Comparison of ENCODE assay signal across 1 cellular context in genomic region chr19:1967087-1967608, GRCh38.
TF ChIP-seq lines count a peak whose summit lies in the region.

No MANE protein-coding gene starts in this region.

TF ChIP-seq in HepG2, 621 proteins besides CTCF, POLR2A, EP300 and RAD21:
- TF ChIP-seq AGO2 (optimal IDR thresholded peaks at IDR 0.05; ENCODE audit: low read depth, low read length) = peak; percentile 13
- no peak for TF ChIP-seq TOPORS (CRISPR knock-in tag; IDR thresholded peaks at IDR 0.05)
- TF ChIP-seq ZNF772 (CRISPR knock-in tag; IDR thresholded peaks at IDR 0.05) = no peak
